In genomic region chr16:27602103-27602502, GRCh38 we compare ENCODE assay signal across 32 cellular contexts.
"Had no signal": no experiment of that assay in that cellular context is flagged by ENCODE, and none has a peak within 500 bp of the region (broad histone marks: within the 10 kb centered on the region; RNA-seq: fewer than 3 reads in every experiment).

No MANE protein-coding gene starts in this region.

- H3K4me3 ChIP-seq: K562 had no signal

- DNase-seq: activated B cell treated with CpG ODN at 0.5 μM for 24 hours; activated CD4-positive, alpha-beta memory T cell treated with anti-CD3 and anti-CD28 coated beads for 36 hours; activated CD4-positive, alpha-beta T cell treated with anti-CD3 and anti-CD28 coated beads for 4 hours; activated CD4-positive, alpha-beta T cell treated with anti-CD3 and anti-CD28 coated beads, Interleukin-2, amount 50 U/mL, for 1 hour; activated CD4-positive, CD25-positive, alpha-beta regulatory T cell treated with anti-CD3 and anti-CD28 coated beads, Interleukin-2, amount 50 U/mL, for 72 hours; activated CD8-positive, alpha-beta memory T cell treated with anti-CD3 and anti-CD28 coated beads, Interleukin-2, amount 50 U/mL, for 4 hours; activated effector memory CD4-positive, alpha-beta T cell treated with Interleukin-2 at 50 U/mL for 16 hours; activated naive CD4-positive, alpha-beta T cell treated with anti-CD3 and anti-CD28 coated beads, Interleukin-2, amount 10 ng/mL, durations not matched to agents 7 days and 5 days; activated naive CD8-positive, alpha-beta T cell treated with anti-CD3 and anti-CD28 coated beads, Interleukin-2, amount 50 U/mL, for 24 hours; activated T-cell treated with anti-CD3 and anti-CD28 coated beads for 4 hours; activated T-cell treated with anti-CD3 and anti-CD28 coated beads, Interleukin-2, amount 50 U/mL, for 4 hours; anterior cingulate cortex; NCI-H1092 treated with DMSO at 0.1 percent for 48 hours; NCI-H1417; NCI-H187 treated with DMSO at 0.1 percent for 48 hours; NCI-H2081 treated with DMSO at 0.1 percent for 48 hours; NCI-H226; NCI-H446 treated with DMSO at 0.1 percent for 48 hours; NK-92 treated with Interleukin-12 subunit alpha and Interleukin-12 subunit beta, amount 100 ng/mL, for 24 hours; PC-3; SIG-M5; T-cell; T-helper 2 cell; T-helper 9 cell had no signal

- H3K27ac Mint-ChIP-seq: activated B cell treated with CpG ODN at 0.5 μM for 24 hours; activated CD4-positive, alpha-beta memory T cell treated with anti-CD3 and anti-CD28 coated beads for 36 hours; activated naive CD4-positive, alpha-beta T cell treated with anti-CD3 and anti-CD28 coated beads, Interleukin-2, amount 10 ng/mL, durations not matched to agents 7 days and 5 days; activated naive CD8-positive, alpha-beta T cell; activated naive CD8-positive, alpha-beta T cell treated with anti-CD3 and anti-CD28 coated beads, Interleukin-2, amount 50 U/mL, for 24 hours; brain; T-cell had no signal

- H3K4me1 Mint-ChIP-seq: activated B cell treated with CpG ODN at 0.5 μM for 24 hours; activated naive CD4-positive, alpha-beta T cell treated with anti-CD3 and anti-CD28 coated beads, Interleukin-2, amount 10 ng/mL, durations not matched to agents 7 days and 5 days; activated naive CD8-positive, alpha-beta T cell treated with anti-CD3 and anti-CD28 coated beads, Interleukin-2, amount 50 U/mL, for 24 hours; central memory CD8-positive, alpha-beta T cell; T-cell had no signal

- H3K27ac ChIP-seq: RWPE1, VCaP had no signal

- ATAC-seq: activated naive CD8-positive, alpha-beta T cell treated with anti-CD3 and anti-CD28 coated beads, Interleukin-2, amount 50 U/mL, for 24 hours; activated T-cell treated with anti-CD3 and anti-CD28 coated beads, Interleukin-2, amount 50 U/mL, for 4 hours; K562; PC-3; Right ventricle myocardium inferior; SK-N-SH treated with all-trans-retinoic acid at 6 μM for 48 hours; T-cell had no signal

- H3K27me3 Mint-ChIP-seq: activated B cell treated with CpG ODN at 0.5 μM for 24 hours; activated CD4-positive, alpha-beta memory T cell treated with anti-CD3 and anti-CD28 coated beads for 36 hours; activated naive CD4-positive, alpha-beta T cell treated with anti-CD3 and anti-CD28 coated beads, Interleukin-2, amount 10 ng/mL, durations not matched to agents 7 days and 5 days; activated naive CD8-positive, alpha-beta T cell; activated naive CD8-positive, alpha-beta T cell treated with anti-CD3 and anti-CD28 coated beads, Interleukin-2, amount 50 U/mL, for 24 hours; central memory CD8-positive, alpha-beta T cell; T-cell had no signal

- H3K36me3 Mint-ChIP-seq: activated CD4-positive, alpha-beta memory T cell treated with anti-CD3 and anti-CD28 coated beads for 36 hours; activated naive CD4-positive, alpha-beta T cell treated with anti-CD3 and anti-CD28 coated beads, Interleukin-2, amount 10 ng/mL, durations not matched to agents 7 days and 5 days had no signal

- H3K4me3 Mint-ChIP-seq: activated B cell treated with CpG ODN at 0.5 μM for 24 hours; activated CD4-positive, alpha-beta memory T cell treated with anti-CD3 and anti-CD28 coated beads for 36 hours; activated naive CD4-positive, alpha-beta T cell treated with anti-CD3 and anti-CD28 coated beads, Interleukin-2, amount 10 ng/mL, durations not matched to agents 7 days and 5 days; activated naive CD8-positive, alpha-beta T cell; activated naive CD8-positive, alpha-beta T cell treated with anti-CD3 and anti-CD28 coated beads, Interleukin-2, amount 50 U/mL, for 24 hours; activated T-cell treated with anti-CD3 and anti-CD28 coated beads, Interleukin-2, amount 50 U/mL, for 4 hours; brain; central memory CD8-positive, alpha-beta T cell; T-cell had no signal
